11 cellular contexts compared by ENCODE assay signal in genomic region chr3:56291244-56291680, GRCh38.
A peak's percentile ranks its signal among the peaks of the same experiment; 100 is the strongest.
DNase-seq lines count a peak whose midpoint lies in the region; ATAC-seq and TF ChIP-seq lines count a peak whose summit lies in the region.
"Had no signal": no experiment of that assay in that cellular context is flagged by ENCODE, and none has a peak within 500 bp of the region (broad histone marks: within the 10 kb centered on the region; RNA-seq: fewer than 3 reads in every experiment).

No MANE protein-coding gene starts in this region.

- 84 to 85% methylated on average over 3 of the region's 3 CpGs for WGBS in sigmoid colon, 2 donors
- WGBS in testis, 2 donors, result 59 to 66% methylated on average over 3 of the region's 3 CpGs

- no peaks in the 10 kb centered on the region for H3K9me3 ChIP-seq in sigmoid colon
- H3K9me3 ChIP-seq in testis, result no peaks in the 10 kb centered on the region

- peaks cover 31% of the 10 kb centered on the region for H3K4me1 Mint-ChIP-seq in activated T-helper 1 cell treated with anti-CD3 and anti-CD28 coated beads, Interleukin-12 subunit alpha, Interleukin-12 subunit beta, Interleukin-2, Interleukin-4 antibody, amounts not matched to agents 30 ng/mL and 10 ng/mL and 1 ng/mL, durations not matched to agents 14 hours and 24 hours and 36 hours (ENCODE audit: low read depth)

- H3K4me1 ChIP-seq in sigmoid colon, result no peaks in the 10 kb centered on the region
- no peaks in the 10 kb centered on the region for H3K4me1 ChIP-seq in testis

- intact Hi-C loops in activated T-helper 1 cell treated with anti-CD3 and anti-CD28 coated beads, Interleukin-12 subunit alpha, Interleukin-12 subunit beta, Interleukin-2, Interleukin-4 antibody, amounts not matched to agents 30 ng/mL and 10 ng/mL and 1 ng/mL, durations not matched to agents 14 hours and 24 hours and 36 hours (cut with micrococcal nuclease), result loop anchor here (1.0 to 5.0 kb wide), 2 partner anchors 159 to 266 kb away; partner anchors contain the start of gene CCDC66
- intact Hi-C loops in sigmoid colon (cut with DNase I), result no loop called here
- intact Hi-C loops in testis (cut with DNase I; ENCODE audit: low total_unique reads), result no loop called here

- H3K4me3 Mint-ChIP-seq in activated T-helper 1 cell treated with anti-CD3 and anti-CD28 coated beads, Interleukin-12 subunit alpha, Interleukin-12 subunit beta, Interleukin-2, Interleukin-4 antibody, amounts not matched to agents 30 ng/mL and 10 ng/mL and 1 ng/mL, durations not matched to agents 14 hours and 24 hours and 36 hours, result peak overlapping the region; percentile 40

- H3K27ac Mint-ChIP-seq in activated T-helper 1 cell treated with anti-CD3 and anti-CD28 coated beads, Interleukin-12 subunit alpha, Interleukin-12 subunit beta, Interleukin-2, Interleukin-4 antibody, amounts not matched to agents 30 ng/mL and 10 ng/mL and 1 ng/mL, durations not matched to agents 14 hours and 24 hours and 36 hours, result peak overlapping the region; percentile 59

- no peak overlapping the region for H3K4me3 ChIP-seq in sigmoid colon
- H3K4me3 ChIP-seq in testis, result no peak overlapping the region

- no peaks in the 10 kb centered on the region for H3K9me3 Mint-ChIP-seq in activated T-helper 1 cell treated with anti-CD3 and anti-CD28 coated beads, Interleukin-12 subunit alpha, Interleukin-12 subunit beta, Interleukin-2, Interleukin-4 antibody, amounts not matched to agents 30 ng/mL and 10 ng/mL and 1 ng/mL, durations not matched to agents 14 hours and 24 hours and 36 hours

- H3K27ac ChIP-seq in sigmoid colon (no peak overlapping the region), testis (no peak overlapping the region)

- ATAC-seq in GM19035 (IDR thresholded peaks at IDR 0.05; ENCODE audit: unreplicated experiment) (peak; percentile 58), HG02885 (IDR thresholded peaks at IDR 0.05; ENCODE audit: poor library complexity, unreplicated experiment) (peak; percentile 68)
- ATAC-seq: PC-3 had no signal

- peaks cover 5% of the 10 kb centered on the region for H3K27me3 Mint-ChIP-seq in activated T-helper 1 cell treated with anti-CD3 and anti-CD28 coated beads, Interleukin-12 subunit alpha, Interleukin-12 subunit beta, Interleukin-2, Interleukin-4 antibody, amounts not matched to agents 30 ng/mL and 10 ng/mL and 1 ng/mL, durations not matched to agents 14 hours and 24 hours and 36 hours (ENCODE audit: insufficient read depth)

- peak; percentile 14 for DNase-seq in activated T-helper 1 cell treated with anti-CD3 and anti-CD28 coated beads, Interleukin-12 subunit alpha, Interleukin-12 subunit beta, Interleukin-2, Interleukin-4 antibody, amounts not matched to agents 30 ng/mL and 10 ng/mL and 1 ng/mL, durations not matched to agents 14 hours and 24 hours and 36 hours (ENCODE audit: low spot score)
- peak; percentile 87 for DNase-seq in non-pigmented ciliary epithelial cell (ENCODE audit: low read depth)
- DNase-seq in sigmoid colon, result no peak
- DNase-seq in nucleus accumbens (lab: John Stamatoyannopoulos, UW), result no peak
- no peak for DNase-seq in testis
- DNase-seq: activated gamma-delta T cell; NCI-H2029 treated with DMSO at 0.1 percent for 48 hours; PC-3; stimulated activated naive CD4-positive, alpha-beta T cell had no signal

- TF ChIP-seq CTCF in sigmoid colon (IDR thresholded peaks at IDR 0.05), result no peak
- no peak for TF ChIP-seq CTCF in testis (IDR thresholded peaks at IDR 0.05)

- H3K36me3 ChIP-seq in sigmoid colon (no peaks in the 10 kb centered on the region), testis (ENCODE audit: low read depth, missing control alignments) (no peaks in the 10 kb centered on the region)

- H3K27me3 ChIP-seq in sigmoid colon, result no peaks in the 10 kb centered on the region
- H3K27me3 ChIP-seq in testis, result no peaks in the 10 kb centered on the region

- H3K36me3 Mint-ChIP-seq in activated T-helper 1 cell treated with anti-CD3 and anti-CD28 coated beads, Interleukin-12 subunit alpha, Interleukin-12 subunit beta, Interleukin-2, Interleukin-4 antibody, amounts not matched to agents 30 ng/mL and 10 ng/mL and 1 ng/mL, durations not matched to agents 14 hours and 24 hours and 36 hours (ENCODE audit: low read depth), result no peaks in the 10 kb centered on the region

- TF ChIP-seq POLR2A in sigmoid colon (IDR thresholded peaks at IDR 0.05), result no peak
- TF ChIP-seq POLR2A in testis (IDR thresholded peaks at IDR 0.05), result no peak

- no peak for TF ChIP-seq EP300 in sigmoid colon (IDR thresholded peaks at IDR 0.05)

Comparison
In these comparisons a context has a peak if more than half of its experiments do, and no peak if none do; other contexts are left out.
1. DNase-seq: peak in activated T-helper 1 cell treated with anti-CD3 and anti-CD28 coated beads, Interleukin-12 subunit alpha, Interleukin-12 subunit beta, Interleukin-2, Interleukin-4 antibody, amounts not matched to agents 30 ng/mL and 10 ng/mL and 1 ng/mL, durations not matched to agents 14 hours and 24 hours and 36 hours (single experiment) and non-pigmented ciliary epithelial cell (single experiment); none in sigmoid colon (single experiment), nucleus accumbens (0 of 56) and testis (single experiment).